In the genomic region with DNA sequence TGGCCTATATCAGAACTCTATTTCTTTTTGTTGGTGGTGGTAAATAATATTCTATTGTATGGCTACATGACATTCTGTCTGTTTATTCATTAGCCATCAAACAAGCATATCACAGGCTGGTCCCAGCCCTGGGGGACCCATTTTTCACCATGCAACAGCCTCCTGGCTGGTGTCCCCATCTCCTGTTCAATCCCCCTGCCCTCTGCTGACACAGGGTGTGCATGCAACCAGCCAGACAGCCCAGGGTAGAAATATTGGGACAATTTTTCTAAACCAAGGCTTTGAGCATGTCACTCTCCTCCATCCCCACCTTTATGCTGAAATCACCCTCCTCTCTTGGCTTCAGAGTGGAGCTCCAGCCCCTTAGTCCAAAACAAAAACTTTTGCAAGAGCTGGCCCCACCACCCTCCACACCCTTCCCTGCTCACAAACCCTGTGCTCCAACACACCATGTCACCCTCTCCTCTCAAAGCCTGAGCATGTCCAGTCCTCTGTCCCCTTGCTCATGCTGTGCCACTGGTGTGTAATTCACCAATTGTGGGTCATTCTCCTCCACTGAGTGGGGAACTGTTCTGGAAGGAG, we compare ENCODE assay signal across 17 cellular contexts.
DNase-seq lines count a peak whose midpoint lies in the region; ATAC-seq, FAIRE-seq and TF ChIP-seq lines count a peak whose summit lies in the region.
"Had no signal": no experiment of that assay in that cellular context is flagged by ENCODE, and none has a peak within 500 bp of the region (broad histone marks: within the 10 kb centered on the region; RNA-seq: fewer than 3 reads in every experiment).

No MANE protein-coding gene starts in this region.

- SMC1A ChIA-PET in GM12878 (lab: Charles Lee; ENCODE audit: uncharacterized antibody, unreplicated experiment), result no interaction called here

- no peak for TF ChIP-seq POLR2A in A549 (IDR thresholded peaks at IDR 0.05; ENCODE audit: low read length)
- no peak for TF ChIP-seq POLR2A in GM12878 (IDR thresholded peaks at IDR 0.05; ENCODE audit: low read depth, low read length)

- no peak overlapping the region for H3K27ac Mint-ChIP-seq in osteocyte (ENCODE audit: unreplicated experiment)
- H3K27ac Mint-ChIP-seq: CD8-positive, alpha-beta memory T cell had no signal

- H3K4me3 ChIP-seq in A549 (no peak overlapping the region), GM12878 (no peak overlapping the region), H7 (ENCODE audit: insufficient read depth, low read depth, low read length) (no peak overlapping the region)
- H3K4me3 ChIP-seq: BLaER1 had no signal

- H4K20me1 ChIP-seq in GM12878 (ENCODE audit: control insufficient read depth, insufficient read depth), result no peaks in the 10 kb centered on the region
- H4K20me1 ChIP-seq: BLaER1 had no signal

- H3K9me3 ChIP-seq in A549, result peaks cover 9% of the 10 kb centered on the region; the same call in 2 of the 3 replicates
- no peaks in the 10 kb centered on the region; the same call in 2 of the 3 replicates for H3K9me3 ChIP-seq in GM12878 (replicated peaks; ENCODE audit: control insufficient read depth, insufficient read depth, low read length)

- peaks cover 5% of the 10 kb centered on the region for H3K9me3 Mint-ChIP-seq in osteocyte (ENCODE audit: unreplicated experiment)

- H3K27ac ChIP-seq in A549, result no peak overlapping the region
- no peak overlapping the region for H3K27ac ChIP-seq in GM12878 (ENCODE audit: control insufficient read depth, insufficient read depth)
- H3K27ac ChIP-seq: BLaER1, KMS-11 had no signal

- no peak overlapping the region for H2AFZ ChIP-seq in GM12878 (ENCODE audit: control insufficient read depth, low read depth, low read length)

- DNase-seq in A549 (ENCODE audit: low read depth in 1 of 2, low spot score in 1 of 2) (no peak), AG20443 (ENCODE audit: low spot score) (peak; percentile 2), GM12878 (ENCODE audit: low read depth, low spot score) (no peak), osteocyte (ENCODE audit: extremely low spot score, unreplicated experiment) (peak; percentile 70), COLO668 (lab: John Stamatoyannopoulos, UW; ENCODE audit: unreplicated experiment) (no peak), H7 (no peak)
- DNase-seq: AML-193; CD8-positive, alpha-beta memory T cell; DMS53; GF-D8 had no signal

- in situ Hi-C loops in GM12878 (cut with MboI), result no loop called here

- H3K27me3 ChIP-seq in GM12878 (replicated peaks in 1 of 2; ENCODE audit: control insufficient read depth in 2 of 2, insufficient read depth in 2 of 2, low read length in 1 of 2) (no peaks in the 10 kb centered on the region), H7 (ENCODE audit: control insufficient read depth, insufficient read depth, low read length) (peaks cover 2% of the 10 kb centered on the region)
- H3K27me3 ChIP-seq: BLaER1 had no signal

- TF ChIP-seq CTCF in A549 (IDR thresholded peaks at IDR 0.05) (no peak), GM12878 (IDR thresholded peaks at IDR 0.05 in 2 of 3, conservative IDR thresholded peaks at IDR 0.05 in 1 of 3; ENCODE audit: control insufficient read depth in 2 of 3, extremely low read depth in 1 of 3, insufficient read depth in 1 of 3, low read depth in 3 of 3, low read length in 3 of 3) (no peak), osteocyte (IDR thresholded peaks at IDR 0.05) (no peak)

- peak; percentile 86 for FAIRE-seq in A549 (lab: Jason Lieb, UNC)
- FAIRE-seq in GM12878 (lab: Jason Lieb, UNC), result no peak
- FAIRE-seq: GM18507, H54, HepG2, HTR-8/SVneo had no signal

- POLR2A ChIA-PET in A549 (lab: Yijun Ruan, JAX), result no interaction called here
- POLR2A ChIA-PET in GM12878 (lab: Charles Lee), result no interaction called here

- TF ChIP-seq RAD21 in A549 (conservative IDR thresholded peaks at IDR 0.05 in 1 of 2, IDR thresholded peaks at IDR 0.05 in 1 of 2), result no peak
- no peak for TF ChIP-seq RAD21 in GM12878 (IDR thresholded peaks at IDR 0.05; ENCODE audit: insufficient read depth, low read depth, low read length)

- no peaks in the 10 kb centered on the region for H3K4me1 Mint-ChIP-seq in osteocyte (ENCODE audit: unreplicated experiment)
- H3K4me1 Mint-ChIP-seq: CD8-positive, alpha-beta memory T cell had no signal

- RAD21 ChIA-PET in GM12878 (lab: Charles Lee; ENCODE audit: unreplicated experiment), result no interaction called here

- no TSS peak for BruUV-seq in GM12878 (replicated peaks; lab: Mats Ljungman, UMichigan)

- H3K4me3 Mint-ChIP-seq in osteocyte (ENCODE audit: unreplicated experiment), result no peak overlapping the region
- H3K4me3 Mint-ChIP-seq: CD8-positive, alpha-beta memory T cell had no signal

- no peaks in the 10 kb centered on the region for H3K4me1 ChIP-seq in A549
- no peaks in the 10 kb centered on the region for H3K4me1 ChIP-seq in GM12878 (ENCODE audit: control insufficient read depth, insufficient read depth, low read length)
- H3K4me1 ChIP-seq: BLaER1 had no signal

- no peaks in the 10 kb centered on the region for H3K36me3 Mint-ChIP-seq in osteocyte (ENCODE audit: unreplicated experiment)
- H3K36me3 Mint-ChIP-seq: CD8-positive, alpha-beta memory T cell had no signal

- intact Hi-C loops in GM12878 (cut with micrococcal nuclease; ENCODE audit: unreplicated experiment), result no loop called here

- no peak for ATAC-seq in A549
- ATAC-seq in GM12878, result no peak
- ATAC-seq in HG02852 (IDR thresholded peaks at IDR 0.05; ENCODE audit: unreplicated experiment), result no peak
- ATAC-seq: HepG2 had no signal

- TF ChIP-seq EP300 in A549 (IDR thresholded peaks at IDR 0.05) (no peak), GM12878 (IDR thresholded peaks at IDR 0.05; ENCODE audit: borderline replicate concordance in 1 of 2, control insufficient read depth in 1 of 2, low read depth in 2 of 2, low read length in 2 of 2) (no peak)

- H3K4me2 ChIP-seq in A549 (no peak overlapping the region), GM12878 (ENCODE audit: control insufficient read depth, insufficient read depth) (no peak overlapping the region)
- H3K4me2 ChIP-seq: BLaER1, KMS-11 had no signal

- no peaks in the 10 kb centered on the region for H3K79me2 ChIP-seq in GM12878 (ENCODE audit: control insufficient read depth, insufficient read depth, low read length)

- H3K9ac ChIP-seq in GM12878 (ENCODE audit: control insufficient read depth, insufficient read depth, low read length), result no peak overlapping the region
- H3K9ac ChIP-seq: BLaER1, KMS-11 had no signal

- CTCF ChIA-PET in A549 (lab: Yijun Ruan, JAX) (no interaction called here), GM12878 (lab: Yijun Ruan, JAX) (no interaction called here)

- no peaks in the 10 kb centered on the region for H3K36me3 ChIP-seq in GM12878 (ENCODE audit: control insufficient read depth in 2 of 2, insufficient read depth in 2 of 2, low read length in 1 of 2)
- H3K36me3 ChIP-seq in H7 (replicated peaks; ENCODE audit: control insufficient read depth, insufficient read depth, low read length), result no peaks in the 10 kb centered on the region
- H3K36me3 ChIP-seq: BLaER1 had no signal

- no peaks in the 10 kb centered on the region for H3K27me3 Mint-ChIP-seq in osteocyte (ENCODE audit: unreplicated experiment)

TF ChIP-seq in A549, 52 proteins besides CTCF, POLR2A, EP300 and RAD21 (continues in another document):
- TF ChIP-seq USF2 (IDR thresholded peaks at IDR 0.05) (no peak), KDM1A (IDR thresholded peaks at IDR 0.05; ENCODE audit: low read depth) (no peak), FOXS1 (CRISPR knock-in tag; IDR thresholded peaks at IDR 0.05) (no peak), ZC3H11A (IDR thresholded peaks at IDR 0.05) (no peak), HEYL (CRISPR knock-in tag; IDR thresholded peaks at IDR 0.05) (no peak), HDAC2 (IDR thresholded peaks at IDR 0.05) (no peak), BHLHE40 (IDR thresholded peaks at IDR 0.05; ENCODE audit: low read depth, low read length) (no peak), NFE2L2 (conservative IDR thresholded peaks at IDR 0.05; ENCODE audit: low read length) (no peak), RCOR1 (IDR thresholded peaks at IDR 0.05; ENCODE audit: low read depth, low read length) (no peak), TFCP2L1 (CRISPR knock-in tag; IDR thresholded peaks at IDR 0.05) (no peak)

TF ChIP-seq in GM12878, 131 proteins besides CTCF, POLR2A, EP300 and RAD21:
- TF ChIP-seq, protein P1, sequence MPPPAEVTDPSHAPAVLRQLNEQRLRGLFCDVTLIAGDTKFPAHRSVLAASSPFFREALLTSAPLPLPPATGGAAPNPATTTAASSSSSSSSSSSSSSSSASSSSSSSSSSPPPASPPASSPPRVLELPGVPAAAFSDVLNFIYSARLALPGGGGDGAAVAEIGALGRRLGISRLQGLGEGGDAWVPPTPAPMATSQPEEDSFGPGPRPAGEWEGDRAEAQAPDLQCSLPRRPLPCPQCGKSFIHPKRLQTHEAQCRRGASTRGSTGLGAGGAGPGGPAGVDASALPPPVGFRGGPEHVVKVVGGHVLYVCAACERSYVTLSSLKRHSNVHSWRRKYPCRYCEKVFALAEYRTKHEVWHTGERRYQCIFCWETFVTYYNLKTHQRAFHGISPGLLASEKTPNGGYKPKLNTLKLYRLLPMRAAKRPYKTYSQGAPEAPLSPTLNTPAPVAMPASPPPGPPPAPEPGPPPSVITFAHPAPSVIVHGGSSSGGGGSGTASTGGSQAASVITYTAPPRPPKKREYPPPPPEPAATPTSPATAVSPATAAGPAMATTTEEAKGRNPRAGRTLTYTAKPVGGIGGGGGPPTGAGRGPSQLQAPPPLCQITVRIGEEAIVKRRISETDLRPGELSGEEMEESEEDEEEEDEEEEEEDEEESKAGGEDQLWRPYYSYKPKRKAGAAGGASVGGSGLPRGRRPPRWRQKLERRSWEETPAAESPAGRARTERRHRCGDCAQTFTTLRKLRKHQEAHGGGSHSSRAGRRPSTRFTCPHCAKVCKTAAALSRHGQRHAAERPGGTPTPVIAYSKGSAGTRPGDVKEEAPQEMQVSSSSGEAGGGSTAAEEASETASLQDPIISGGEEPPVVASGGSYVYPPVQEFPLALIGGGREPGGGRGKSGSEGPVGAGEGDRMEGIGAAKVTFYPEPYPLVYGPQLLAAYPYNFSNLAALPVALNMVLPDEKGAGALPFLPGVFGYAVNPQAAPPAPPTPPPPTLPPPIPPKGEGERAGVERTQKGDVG (CRISPR knock-in tag; IDR thresholded peaks at IDR 0.05), result no peak
- no peak for TF ChIP-seq ZNF384 (IDR thresholded peaks at IDR 0.05; ENCODE audit: borderline replicate concordance, low read depth, low read length)
- TF ChIP-seq IRF4 (IDR thresholded peaks at IDR 0.05; ENCODE audit: low read depth, low read length), result no peak
- TF ChIP-seq, protein P2, sequence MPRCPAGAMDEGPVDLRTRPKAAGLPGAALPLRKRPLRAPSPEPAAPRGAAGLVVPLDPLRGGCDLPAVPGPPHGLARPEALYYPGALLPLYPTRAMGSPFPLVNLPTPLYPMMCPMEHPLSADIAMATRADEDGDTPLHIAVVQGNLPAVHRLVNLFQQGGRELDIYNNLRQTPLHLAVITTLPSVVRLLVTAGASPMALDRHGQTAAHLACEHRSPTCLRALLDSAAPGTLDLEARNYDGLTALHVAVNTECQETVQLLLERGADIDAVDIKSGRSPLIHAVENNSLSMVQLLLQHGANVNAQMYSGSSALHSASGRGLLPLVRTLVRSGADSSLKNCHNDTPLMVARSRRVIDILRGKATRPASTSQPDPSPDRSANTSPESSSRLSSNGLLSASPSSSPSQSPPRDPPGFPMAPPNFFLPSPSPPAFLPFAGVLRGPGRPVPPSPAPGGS (IDR thresholded peaks at IDR 0.05; ENCODE audit: borderline replicate concordance, insufficient read depth, low read depth, low read length, poor library complexity, severe bottlenecking), result peak; percentile 22

Comparison
In these comparisons a context has a peak if more than half of its experiments do, and no peak if none do; other contexts are left out.
1. DNase-seq: peak in AG20443 (single experiment) and osteocyte (single experiment); none in A549 (0 of 2), GM12878 (single experiment), COLO668 (single experiment) and H7 (single experiment).